8 cellular contexts compared by ENCODE assay signal in the genomic region with DNA sequence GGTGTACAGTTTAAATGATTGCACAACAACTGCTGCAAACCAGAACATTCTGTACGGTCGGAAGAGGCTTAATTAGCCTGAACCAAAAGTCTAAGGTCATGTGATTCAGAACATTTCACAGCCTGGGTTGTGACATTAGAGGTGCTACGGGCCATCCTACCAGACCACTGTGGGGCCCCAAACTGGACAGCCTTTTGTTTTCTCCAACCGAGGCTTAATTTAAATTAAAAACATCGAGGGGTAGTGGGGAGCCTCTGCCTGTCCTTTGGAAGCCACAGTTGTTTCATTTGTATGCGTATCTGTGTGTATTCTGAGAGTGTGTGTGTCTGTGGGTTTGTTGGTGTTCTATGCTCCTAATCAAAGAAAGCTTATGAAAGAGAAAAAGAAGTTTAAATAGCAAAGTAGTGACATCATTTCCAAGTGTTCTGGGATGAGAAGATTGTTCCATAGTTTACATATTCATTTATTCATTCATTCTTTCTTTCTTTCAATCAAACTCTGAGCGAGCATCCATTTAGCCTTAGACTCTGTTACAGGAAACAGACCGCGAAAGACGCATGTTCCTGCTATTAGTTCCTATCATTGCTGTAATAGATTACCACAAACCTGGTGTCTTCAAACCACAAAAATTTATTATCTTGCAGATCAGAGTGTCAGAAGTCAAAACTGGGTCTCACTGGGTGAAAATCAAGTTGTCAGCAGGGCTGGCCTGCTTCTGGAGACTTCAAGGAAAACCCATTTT.
DNase-seq lines count a peak whose midpoint lies in the region; ATAC-seq and TF ChIP-seq lines count a peak whose summit lies in the region.

No MANE protein-coding gene starts in this region.

- ATAC-seq in activated CD8-positive, alpha-beta memory T cell treated with anti-CD3 and anti-CD28 coated beads, Interleukin-2, amount 10 ng/mL, durations not matched to agents 7 days and 5 days = peak; percentile 57
- ATAC-seq in GM21576 (IDR thresholded peaks at IDR 0.05; ENCODE audit: unreplicated experiment) = no peak

- H3K27ac ChIP-seq in breast epithelium = peak overlapping the region; percentile 89
- peak overlapping the region; percentile 39 for H3K27ac ChIP-seq in urinary bladder (ENCODE audit: low read depth)

- no peaks in the 10 kb centered on the region for H3K36me3 Mint-ChIP-seq in activated CD8-positive, alpha-beta memory T cell treated with anti-CD3 and anti-CD28 coated beads, Interleukin-2, amount 10 ng/mL, durations not matched to agents 7 days and 5 days

- CTCF ChIA-PET in activated CD8-positive, alpha-beta memory T cell treated with anti-CD3 and anti-CD28 coated beads, Interleukin-2, amount 10 ng/mL, durations not matched to agents 7 days and 5 days (lab: Charles Lee) = interaction anchor here (1.2 kb wide), 1 partner anchor 279 kb away, joined by 3 read pairs; no protein-coding TSS in a partner anchor

- H3K4me1 Mint-ChIP-seq in activated CD8-positive, alpha-beta memory T cell treated with anti-CD3 and anti-CD28 coated beads, Interleukin-2, amount 10 ng/mL, durations not matched to agents 7 days and 5 days = peaks cover 26% of the 10 kb centered on the region

- DNase-seq in activated CD8-positive, alpha-beta memory T cell treated with anti-CD3 and anti-CD28 coated beads, Interleukin-2, amount 10 ng/mL, durations not matched to agents 7 days and 5 days = peak; percentile 46
- no peak for DNase-seq in activated CD8-positive, alpha-beta memory T cell treated with anti-CD3 and anti-CD28 coated beads for 24 hours
- peak in 1 of 2 donors; percentile 58 for DNase-seq in breast epithelium (ENCODE audit: low spot score in 2 of 2)
- DNase-seq in mucosa of gallbladder (ENCODE audit: low spot score) = peak; percentile 18
- no peak for DNase-seq in SW 1271 (lab: John Stamatoyannopoulos, UW)
- DNase-seq in NCI-H1694 treated with DMSO at 0.1 percent for 48 hours (lab: John Stamatoyannopoulos, UW) = no peak

- intact Hi-C loops in breast epithelium (cut with DNase I; ENCODE audit: low total_unique reads) = no loop called here

- no peaks in the 10 kb centered on the region for H3K9me3 ChIP-seq in breast epithelium

- 68% methylated on average over 10 of the region's 10 CpGs for WGBS in urinary bladder

- TF ChIP-seq CTCF in breast epithelium (IDR thresholded peaks at IDR 0.05) = no peak

- H3K4me1 ChIP-seq in breast epithelium (peaks cover 0 to 23% of the 10 kb centered on the region in 2 donors), urinary bladder (ENCODE audit: insufficient read depth) (no peaks in the 10 kb centered on the region)

- H3K9me3 Mint-ChIP-seq in activated CD8-positive, alpha-beta memory T cell treated with anti-CD3 and anti-CD28 coated beads, Interleukin-2, amount 10 ng/mL, durations not matched to agents 7 days and 5 days (ENCODE audit: low read depth) = no peaks in the 10 kb centered on the region

- no peaks in the 10 kb centered on the region for H3K27me3 ChIP-seq in breast epithelium

- no peak for TF ChIP-seq POLR2A in breast epithelium (IDR thresholded peaks at IDR 0.05)

- no peak overlapping the region for H3K4me3 Mint-ChIP-seq in activated CD8-positive, alpha-beta memory T cell treated with anti-CD3 and anti-CD28 coated beads, Interleukin-2, amount 10 ng/mL, durations not matched to agents 7 days and 5 days

- peak overlapping the region; percentile 75 for H3K27ac Mint-ChIP-seq in activated CD8-positive, alpha-beta memory T cell treated with anti-CD3 and anti-CD28 coated beads, Interleukin-2, amount 10 ng/mL, durations not matched to agents 7 days and 5 days

- no peaks in the 10 kb centered on the region for H3K27me3 Mint-ChIP-seq in activated CD8-positive, alpha-beta memory T cell treated with anti-CD3 and anti-CD28 coated beads, Interleukin-2, amount 10 ng/mL, durations not matched to agents 7 days and 5 days

- H3K4me3 ChIP-seq in breast epithelium (no peak overlapping the region), urinary bladder (ENCODE audit: low read depth, low read length) (no peak overlapping the region)

- H3K36me3 ChIP-seq in breast epithelium (no peaks in the 10 kb centered on the region), urinary bladder (ENCODE audit: insufficient read depth) (no peaks in the 10 kb centered on the region)

Comparison
In these comparisons a context has a peak if more than half of its experiments do, and no peak if none do; other contexts are left out.
1. DNase-seq: peak in activated CD8-positive, alpha-beta memory T cell treated with anti-CD3 and anti-CD28 coated beads, Interleukin-2, amount 10 ng/mL, durations not matched to agents 7 days and 5 days (single experiment) and mucosa of gallbladder (single experiment); none in activated CD8-positive, alpha-beta memory T cell treated with anti-CD3 and anti-CD28 coated beads for 24 hours (single experiment), SW 1271 (0 of 2) and NCI-H1694 treated with DMSO at 0.1 percent for 48 hours (single experiment).